1 cellular context compared by ENCODE assay signal in genomic region chrX:55160685-55161552, GRCh38.
TF ChIP-seq lines count a peak whose summit lies in the region.

No MANE protein-coding gene starts in this region.

TF ChIP-seq in HEK293, 187 proteins besides CTCF, POLR2A, EP300 and RAD21 (continued from another document and continues in another):
- TF ChIP-seq ZSCAN4 (tag by site-specific recombination; IDR thresholded peaks at IDR 0.05) (no peak), ZNF433 (tag by site-specific recombination; IDR thresholded peaks at IDR 0.05; ENCODE audit: low read depth) (no peak), ZNF585B (tag by site-specific recombination; IDR thresholded peaks at IDR 0.05) (no peak), ZFHX2 (tag by site-specific recombination; conservative IDR thresholded peaks at IDR 0.05) (no peak), ZNF24 (tag by site-specific recombination; IDR thresholded peaks at IDR 0.05) (no peak), ZBTB26 (tag by site-specific recombination; optimal IDR thresholded peaks at IDR 0.05) (peak; percentile 29), ZNF350 (tag by site-specific recombination; IDR thresholded peaks at IDR 0.05) (no peak), ZFP41 (tag by site-specific recombination; IDR thresholded peaks at IDR 0.05; ENCODE audit: borderline replicate concordance) (no peak), PATZ1 (tag by site-specific recombination; IDR thresholded peaks at IDR 0.05) (0 out of 2 replicates have a peak, but pooled peaks have one; percentile 26), KLF7 (tag by site-specific recombination; IDR thresholded peaks at IDR 0.05; ENCODE audit: borderline replicate concordance) (no peak), TCF7L2 (IDR thresholded peaks at IDR 0.05; ENCODE audit: borderline replicate concordance, low read depth, low read length) (no peak), MEIS1 (CRISPR knock-in tag; IDR thresholded peaks at IDR 0.05; ENCODE audit: borderline replicate concordance) (no peak), ZNF791 (tag by site-specific recombination; IDR thresholded peaks at IDR 0.05) (no peak), ZNF785 (tag by site-specific recombination; IDR thresholded peaks at IDR 0.05) (no peak), SP3 (tag by site-specific recombination; IDR thresholded peaks at IDR 0.05) (peak; percentile 59), ZNF48 (tag by site-specific recombination; IDR thresholded peaks at IDR 0.05) (no peak), ZNF133 (tag by site-specific recombination; IDR thresholded peaks at IDR 0.05) (no peak), FEZF1 (tag by site-specific recombination; IDR thresholded peaks at IDR 0.05) (no peak), ZNF19 (tag by site-specific recombination; IDR thresholded peaks at IDR 0.05; ENCODE audit: low read depth) (no peak), ZNF148 (tag by site-specific recombination; IDR thresholded peaks at IDR 0.05; ENCODE audit: borderline replicate concordance) (no peak), ZNF626 (tag by site-specific recombination; IDR thresholded peaks at IDR 0.05) (no peak), ZNF292 (tag by site-specific recombination; IDR thresholded peaks at IDR 0.05; ENCODE audit: borderline replicate concordance, low read depth) (no peak), HOXD13 (CRISPR knock-in tag; IDR thresholded peaks at IDR 0.05; ENCODE audit: borderline replicate concordance) (no peak), ZNF302 (tag by site-specific recombination; IDR thresholded peaks at IDR 0.05; ENCODE audit: low read depth) (no peak), MZF1 (tag by site-specific recombination; IDR thresholded peaks at IDR 0.05; ENCODE audit: borderline replicate concordance) (no peak), ZBTB20 (tag by site-specific recombination; IDR thresholded peaks at IDR 0.05) (peak; percentile 26; the same call in 1 of the 2 replicates), PBX3 (CRISPR knock-in tag; IDR thresholded peaks at IDR 0.05) (0 out of 2 replicates have a peak, but pooled peaks have one; percentile 30), ZNF341 (tag by site-specific recombination; IDR thresholded peaks at IDR 0.05; ENCODE audit: low read depth) (no peak), BCL11B (tag by site-specific recombination; IDR thresholded peaks at IDR 0.05; ENCODE audit: low read depth) (peak; percentile 43; the same call in 1 of the 2 replicates), ZNF2 (tag by site-specific recombination; IDR thresholded peaks at IDR 0.05) (no peak), ZNF660 (tag by site-specific recombination; IDR thresholded peaks at IDR 0.05) (no peak), ZSCAN30 (tag by site-specific recombination; IDR thresholded peaks at IDR 0.05) (peak; percentile 20; the same call in 1 of the 2 replicates), YY1 (tag by site-specific recombination; IDR thresholded peaks at IDR 0.05) (no peak), ZNF239 (tag by site-specific recombination; IDR thresholded peaks at IDR 0.05) (no peak), PRDM6 (tag by site-specific recombination; IDR thresholded peaks at IDR 0.05) (no peak), ZNF621 (tag by site-specific recombination; IDR thresholded peaks at IDR 0.05) (no peak), HOXC10 (CRISPR knock-in tag; IDR thresholded peaks at IDR 0.05) (no peak), ZNF747 (tag by site-specific recombination; IDR thresholded peaks at IDR 0.05) (no peak), PRDM4 (tag by site-specific recombination; IDR thresholded peaks at IDR 0.05) (no peak), ZNF701 (tag by site-specific recombination; IDR thresholded peaks at IDR 0.05) (no peak), SALL2 (tag by site-specific recombination; IDR thresholded peaks at IDR 0.05; ENCODE audit: borderline replicate concordance) (no peak), SP2 (tag by site-specific recombination; IDR thresholded peaks at IDR 0.05) (peak; percentile 82), ZNF571 (tag by site-specific recombination; IDR thresholded peaks at IDR 0.05) (no peak), ZBTB48 (tag by site-specific recombination; IDR thresholded peaks at IDR 0.05) (peak; percentile 69), ZNF157 (tag by site-specific recombination; IDR thresholded peaks at IDR 0.05) (no peak), ZBTB10 (tag by site-specific recombination; IDR thresholded peaks at IDR 0.05) (no peak), ZNF600 (tag by site-specific recombination; IDR thresholded peaks at IDR 0.05) (peak; percentile 68), KLF9 (tag by site-specific recombination; IDR thresholded peaks at IDR 0.05; ENCODE audit: low read depth) (no peak), ZNF658 (tag by site-specific recombination; IDR thresholded peaks at IDR 0.05) (no peak), ZNF501 (tag by site-specific recombination; IDR thresholded peaks at IDR 0.05) (no peak), ZNF311 (tag by site-specific recombination; IDR thresholded peaks at IDR 0.05; ENCODE audit: borderline replicate concordance) (no peak), ZBTB7A (tag by site-specific recombination; IDR thresholded peaks at IDR 0.05; ENCODE audit: low read depth) (no peak), ZNF548 (tag by site-specific recombination; IDR thresholded peaks at IDR 0.05) (no peak), ZNF416 (tag by site-specific recombination; IDR thresholded peaks at IDR 0.05) (no peak), ZNF335 (tag by site-specific recombination; conservative IDR thresholded peaks at IDR 0.05) (peak; percentile 87), ZBTB6 (tag by site-specific recombination; IDR thresholded peaks at IDR 0.05) (no peak)
